ENCODE assay signal across 8 cellular contexts in the genomic region with DNA sequence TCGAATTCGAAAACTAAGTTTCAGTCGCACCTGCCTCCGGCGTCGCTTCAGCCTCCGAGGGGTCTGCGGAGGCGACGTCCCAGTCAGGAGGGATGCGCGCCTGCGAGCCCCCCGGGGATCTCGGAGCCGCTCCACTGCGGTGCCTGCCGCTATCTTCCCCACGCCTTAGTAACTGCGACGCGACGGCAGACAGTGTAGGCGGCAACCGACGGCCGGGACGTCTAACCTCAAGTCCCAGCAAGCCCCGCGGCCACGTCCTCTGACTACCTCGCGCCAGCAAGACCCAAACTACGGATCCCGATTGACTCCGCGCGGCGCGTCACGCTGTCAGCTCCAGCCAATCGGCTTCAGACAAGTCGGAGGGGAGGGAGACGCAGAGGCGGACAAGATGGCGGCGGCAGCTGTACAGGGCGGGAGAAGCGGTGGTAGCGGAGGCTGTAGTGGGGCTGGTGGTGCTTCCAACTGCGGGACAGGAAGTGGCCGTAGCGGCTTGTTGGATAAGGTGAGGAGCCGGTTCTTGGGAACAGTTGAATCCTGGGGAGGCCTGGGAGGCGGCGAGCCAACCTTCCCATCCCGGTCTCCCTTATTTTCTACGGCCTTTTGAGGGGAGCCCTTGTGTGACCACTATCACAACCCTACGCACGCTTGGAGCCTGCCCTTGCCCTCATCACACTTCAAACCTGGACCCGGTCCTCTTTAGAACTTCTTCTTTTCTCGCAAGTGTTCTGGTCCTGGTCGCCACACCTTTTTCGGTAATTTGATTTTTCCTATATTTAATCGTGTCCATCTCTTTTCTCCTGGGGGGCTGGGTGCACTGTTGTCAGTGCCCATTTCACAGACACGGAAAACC. TPM values are rescaled to one million over a fixed set of nuclear protein-coding genes. Genes with fewer than 3 reads are reported as not detected.
DNase-seq lines count a peak whose midpoint lies in the region; ATAC-seq and TF ChIP-seq lines count a peak whose summit lies in the region.

A gene (plus strand): TSS at position 369 of the 850 bp plus-strand sequence. CDS start 20 bp downstream, at position 389.
A gene with protein sequence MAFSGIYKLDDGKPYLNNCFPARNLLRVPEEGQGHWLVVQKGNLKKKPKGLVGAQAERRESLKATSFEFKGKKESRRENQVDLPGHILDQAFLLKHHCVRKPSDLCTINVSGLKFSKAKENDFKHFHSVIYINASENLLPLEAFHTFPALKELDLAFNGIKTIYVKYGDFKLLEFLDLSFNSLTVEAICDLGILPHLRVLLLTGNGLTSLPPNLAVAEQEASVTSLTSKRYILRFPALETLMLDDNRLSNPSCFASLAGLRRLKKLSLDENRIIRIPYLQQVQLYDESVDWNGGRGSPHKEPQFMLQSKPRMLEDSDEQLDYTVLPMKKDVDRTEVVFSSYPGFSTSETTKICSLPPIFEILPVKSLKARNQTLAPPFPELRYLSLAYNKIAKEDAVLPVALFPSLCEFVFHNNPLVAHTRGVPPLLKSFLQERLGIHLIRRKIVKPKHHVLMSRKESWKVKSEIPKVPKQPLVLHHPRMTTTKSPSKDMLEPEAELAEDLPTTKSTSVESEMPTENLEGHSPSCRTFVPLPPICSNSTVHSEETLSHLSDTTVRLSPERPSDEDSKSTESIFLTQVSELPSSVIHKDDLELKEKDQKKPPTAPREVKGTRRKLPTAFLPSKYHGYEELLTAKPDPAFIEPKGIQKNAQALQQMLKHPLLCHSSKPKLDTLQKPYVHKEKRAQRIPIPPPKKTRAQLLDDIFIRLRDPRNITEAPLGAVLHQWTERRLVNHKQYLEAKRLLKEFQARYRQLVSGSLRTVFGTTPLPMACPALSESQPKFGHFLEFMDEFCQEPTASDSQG (minus strand): TSS at position 194 of the 850 bp plus-strand sequence. CDS start 8,213 bp downstream, outside the sequence.

- peak within 1 kb of the TSS; percentile 96 to 98 for H3K9ac ChIP-seq in colonic mucosa (ENCODE audit: low read depth in 2 of 2, low read length in 2 of 2)

- intact Hi-C loops in colonic mucosa (cut with DNase I) = no loop called here

- ATAC-seq in HG03442 (IDR thresholded peaks at IDR 0.05; ENCODE audit: unreplicated experiment) = peak; percentile 94

- no peaks in the 10 kb centered on the region for H3K27me3 ChIP-seq in colonic mucosa

- TF ChIP-seq CTCF in colonic mucosa (IDR thresholded peaks at IDR 0.05) = no peak

- no peaks in the 10 kb centered on the region for H3K9me3 ChIP-seq in colonic mucosa

- no peaks in the 10 kb centered on the region for H3K4me1 ChIP-seq in colonic mucosa

- DNase-seq in Ammon's horn (ENCODE audit: low spot score) (peak; percentile 99), GM19238 (ENCODE audit: insufficient read length, low spot score) (peak; percentile 90), NCI-H524 (lab: John Stamatoyannopoulos, UW) (peak; percentile 85 to 96), colonic mucosa (peak; percentile 99), kidney tubule cell (ENCODE audit: low spot score) (peak; percentile 99)
- peak; percentile 99 for DNase-seq in activated CD4-positive, alpha-beta T cell treated with anti-CD3 and anti-CD28 coated beads for 48 hours
- DNase-seq in stimulated activated CD4-positive, alpha-beta T cell treated with anti-CD3 and anti-CD28 coated beads, Interleukin-1b, Interleukin-23, amount 100 ng/mL, for 24 hours (ENCODE audit: low read depth in 4 of 4, low spot score in 1 of 4) = peak; percentile 91 to 99 (median 96)

- H3K36me3 ChIP-seq in colonic mucosa = no peaks in the 10 kb centered on the region

- peak within 1 kb of the TSS; percentile 61 for H3K4me3 ChIP-seq in colonic mucosa

- peak within 1 kb of the TSS; percentile 54 for H3K27ac ChIP-seq in colonic mucosa

RNA-seq across cellular contexts. Expression of the first gene that starts in this region (rescaled TPM):
- 100 to 1,000 TPM; 147 to 180 TPM for total RNA-seq in colonic mucosa

RNA-seq across cellular contexts. Expression of the second gene that starts in this region (rescaled TPM):
- 1 to 10 TPM; 5.1 to 6.6 TPM for total RNA-seq in colonic mucosa

Comparison
In these comparisons a context has a peak if more than half of its experiments do, and no peak if none do; other contexts are left out.
1. Peak in every context shown above with its lines: DNase-seq, ATAC-seq, H3K4me3 ChIP-seq and H3K27ac ChIP-seq.